In the genomic region with DNA sequence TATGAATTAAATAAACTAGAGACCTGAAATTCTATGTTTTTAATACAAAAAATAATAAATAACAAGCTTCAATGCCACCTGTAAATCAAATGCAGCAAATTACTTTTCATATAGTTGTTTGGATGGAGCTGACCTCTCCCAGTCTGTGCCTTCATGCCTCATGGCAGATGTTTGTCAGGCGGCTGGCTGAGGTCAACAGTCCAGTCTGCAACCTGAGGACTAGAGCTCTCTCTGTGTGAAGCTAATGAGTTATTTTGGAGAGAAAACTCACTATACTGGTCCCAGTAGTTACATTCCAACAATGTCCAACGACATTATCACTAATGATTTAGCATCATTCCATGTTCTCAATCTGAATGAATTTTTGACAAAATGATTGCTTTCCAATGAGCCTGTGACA, we compare ENCODE assay signal across 24 cellular contexts.
DNase-seq lines count a peak whose midpoint lies in the region; ATAC-seq, FAIRE-seq and TF ChIP-seq lines count a peak whose summit lies in the region.
"Had no signal": no experiment of that assay in that cellular context is flagged by ENCODE, and none has a peak within 500 bp of the region (broad histone marks: within the 10 kb centered on the region; RNA-seq: fewer than 3 reads in every experiment).

No MANE protein-coding gene starts in this region.

- no peak overlapping the region for H3K4me3 Mint-ChIP-seq in Calu3 (ENCODE audit: low read depth, unreplicated experiment)
- H3K4me3 Mint-ChIP-seq: CD14-positive monocyte; CD4-positive, alpha-beta memory T cell; CD4-positive, CD25-positive, alpha-beta regulatory T cell; CD8-positive, alpha-beta memory T cell had no signal

- TF ChIP-seq EP300 in HepG2 (IDR thresholded peaks at IDR 0.05; ENCODE audit: low read depth in 2 of 2, low read length in 2 of 2), result no peak
- no peak for TF ChIP-seq EP300 in HepG2 (CRISPR knock-in tag; IDR thresholded peaks at IDR 0.05; ENCODE audit: borderline replicate concordance)

- WGBS in HepG2 (ENCODE audit: low lambda C conversion rate), result 7% methylated on average over 2 of the region's 2 CpGs

- H3K79me2 ChIP-seq in HepG2 (ENCODE audit: insufficient read depth, low read length), result no peaks in the 10 kb centered on the region

- no peaks in the 10 kb centered on the region for H3K4me1 Mint-ChIP-seq in Calu3 (ENCODE audit: low read depth, unreplicated experiment)
- H3K4me1 Mint-ChIP-seq: CD14-positive monocyte; CD4-positive, alpha-beta memory T cell; CD4-positive, CD25-positive, alpha-beta regulatory T cell; CD8-positive, alpha-beta memory T cell had no signal

- DNase-seq in DMS53 (lab: John Stamatoyannopoulos, UW) (peak; percentile 8), DMS53 treated with DMSO at 0.1 percent for 48 hours (lab: John Stamatoyannopoulos, UW; ENCODE audit: unreplicated experiment) (no peak), H54 (ENCODE audit: insufficient read length, low spot score) (no peak), left kidney (ENCODE audit: low read depth, low spot score) (peak; percentile 11), HepG2 (ENCODE audit: low spot score) (no peak), Calu3 (no peak), T-helper 1 cell (no peak)
- DNase-seq: BE2C; C1 segment of cervical spinal cord; CD4-positive, alpha-beta memory T cell; CD4-positive, CD25-positive, alpha-beta regulatory T cell; CD8-positive, alpha-beta memory T cell; COR-L47; DMS79 treated with DMSO at 0.1 percent for 48 hours; GF-D8 had no signal

- no peaks in the 10 kb centered on the region for H3K9me3 ChIP-seq in HepG2 (ENCODE audit: low read length)
- H3K9me3 ChIP-seq: A549, BE2C, BLaER1 had no signal

- no peak overlapping the region for H3K27ac ChIP-seq in HepG2 (ENCODE audit: extremely low read length, insufficient read depth, low read length)
- H3K27ac ChIP-seq: 22Rv1, A549, BLaER1 had no signal

- BruUV-seq in HepG2 (replicated peaks; lab: Mats Ljungman, UMichigan) (no TSS peak), Calu3 (replicated peaks; lab: Mats Ljungman, UMichigan) (no TSS peak)

- no peaks in the 10 kb centered on the region for H3K27me3 ChIP-seq in HepG2 (ENCODE audit: control insufficient read depth in 1 of 2, insufficient read depth in 2 of 2, low read length in 2 of 2)
- H3K27me3 ChIP-seq: BE2C, BLaER1 had no signal

- no peak overlapping the region for H3K27ac Mint-ChIP-seq in Calu3 (ENCODE audit: unreplicated experiment)
- H3K27ac Mint-ChIP-seq: CD14-positive monocyte; CD4-positive, alpha-beta memory T cell; CD4-positive, CD25-positive, alpha-beta regulatory T cell; CD8-positive, alpha-beta memory T cell had no signal

- no peaks in the 10 kb centered on the region for H3K36me3 ChIP-seq in HepG2 (replicated peaks in 1 of 2; ENCODE audit: control insufficient read depth in 1 of 2, insufficient read depth in 2 of 2, low read length in 2 of 2)
- H3K36me3 ChIP-seq: BE2C, BLaER1 had no signal

- ATAC-seq in HepG2 (peak; percentile 47; the same call in 1 of the 3 replicates), HG03045 (IDR thresholded peaks at IDR 0.05; ENCODE audit: unreplicated experiment) (no peak)
- ATAC-seq: A549 had no signal

- intact Hi-C loops in HepG2 (cut with micrococcal nuclease; ENCODE audit: unreplicated experiment), result loop anchor here (5.0 kb wide), 1 partner anchor 42 kb away; no protein-coding TSS in a partner anchor
- intact Hi-C loops in Calu3 (cut with micrococcal nuclease; ENCODE audit: unreplicated experiment), result no loop called here

- in situ Hi-C loops in HepG2 (cut with HindIII; ENCODE audit: extremely low pct_ligation_motif_present, low pct_unique_long_range_greater_than_20kb), result no loop called here

- H2AFZ ChIP-seq in HepG2 (ENCODE audit: low read length), result no peak overlapping the region

- no peak overlapping the region for H3K4me2 ChIP-seq in HepG2 (ENCODE audit: low read depth, low read length)
- H3K4me2 ChIP-seq: A549, BLaER1 had no signal

- TF ChIP-seq POLR2A in H54 (IDR thresholded peaks at IDR 0.05; ENCODE audit: low read depth, low read length), result no peak
- no peak for TF ChIP-seq POLR2A in HepG2 (IDR thresholded peaks at IDR 0.05; ENCODE audit: insufficient read depth in 1 of 2, low read depth in 2 of 2, low read length in 2 of 2)

- H3K9ac ChIP-seq in HepG2 (ENCODE audit: insufficient read depth, low read depth, low read length), result no peak overlapping the region
- H3K9ac ChIP-seq: BLaER1 had no signal

- POLR2A ChIA-PET in HepG2 (lab: Yijun Ruan, JAX), result no interaction called here

- H3K4me3 ChIP-seq in HepG2 (replicated peaks in 1 of 3; ENCODE audit: insufficient read depth in 1 of 3, low read depth in 2 of 3, low read length in 3 of 3), result no peak overlapping the region
- H3K4me3 ChIP-seq: A549, BLaER1 had no signal

- H3K27me3 Mint-ChIP-seq in Calu3 (ENCODE audit: unreplicated experiment), result no peaks in the 10 kb centered on the region
- H3K27me3 Mint-ChIP-seq: CD4-positive, alpha-beta memory T cell; CD4-positive, CD25-positive, alpha-beta regulatory T cell; CD8-positive, alpha-beta memory T cell had no signal

- no peaks in the 10 kb centered on the region for H4K20me1 ChIP-seq in HepG2 (ENCODE audit: insufficient read depth, low read length)
- H4K20me1 ChIP-seq: BLaER1 had no signal

- H3K36me3 Mint-ChIP-seq in Calu3 (ENCODE audit: insufficient read depth, unreplicated experiment), result no peaks in the 10 kb centered on the region
- H3K36me3 Mint-ChIP-seq: CD14-positive monocyte; CD4-positive, alpha-beta memory T cell; CD4-positive, CD25-positive, alpha-beta regulatory T cell; CD8-positive, alpha-beta memory T cell had no signal

- no peaks in the 10 kb centered on the region for H3K4me1 ChIP-seq in HepG2 (ENCODE audit: insufficient read depth, low read length)
- H3K4me1 ChIP-seq: A549, BE2C, BLaER1 had no signal

- CTCF ChIA-PET in HepG2 (lab: Yijun Ruan, JAX; ENCODE audit: low intra/inter-chr PET ratio, low total read pairs) (no interaction called here), Calu3 (lab: Charles Lee) (interaction anchor here (0.6 kb wide), 1 partner anchor 397 kb away, joined by 3 read pairs; no protein-coding TSS in a partner anchor)

- FAIRE-seq in H54 (lab: Jason Lieb, UNC) (peak; percentile 55), HepG2 (lab: Jason Lieb, UNC) (no peak)
- FAIRE-seq: A549, D721Med, G401.6, GM12891, GM19239 had no signal

- peaks cover 13% of the 10 kb centered on the region for H3K9me3 Mint-ChIP-seq in Calu3 (ENCODE audit: low read depth, unreplicated experiment)

- no peak for TF ChIP-seq CTCF in HepG2 (CRISPR knock-in tag; IDR thresholded peaks at IDR 0.05)
- no peak for TF ChIP-seq CTCF in Calu3 (IDR thresholded peaks at IDR 0.05; ENCODE audit: unreplicated experiment)

- no peak for TF ChIP-seq RAD21 in HepG2 (CRISPR knock-in tag; IDR thresholded peaks at IDR 0.05)

TF ChIP-seq in HepG2, 621 proteins besides CTCF, POLR2A, EP300 and RAD21:
- TF ChIP-seq DR1 (CRISPR knock-in tag; IDR thresholded peaks at IDR 0.05) (no peak), PAF1 (CRISPR knock-in tag; IDR thresholded peaks at IDR 0.05) (no peak)
- TF ChIP-seq, protein P1, sequence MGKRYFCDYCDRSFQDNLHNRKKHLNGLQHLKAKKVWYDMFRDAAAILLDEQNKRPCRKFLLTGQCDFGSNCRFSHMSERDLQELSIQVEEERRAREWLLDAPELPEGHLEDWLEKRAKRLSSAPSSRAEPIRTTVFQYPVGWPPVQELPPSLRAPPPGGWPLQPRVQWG (CRISPR knock-in tag; IDR thresholded peaks at IDR 0.05; ENCODE audit: borderline replicate concordance, low read depth), result no peak
- TF ChIP-seq, protein P2, sequence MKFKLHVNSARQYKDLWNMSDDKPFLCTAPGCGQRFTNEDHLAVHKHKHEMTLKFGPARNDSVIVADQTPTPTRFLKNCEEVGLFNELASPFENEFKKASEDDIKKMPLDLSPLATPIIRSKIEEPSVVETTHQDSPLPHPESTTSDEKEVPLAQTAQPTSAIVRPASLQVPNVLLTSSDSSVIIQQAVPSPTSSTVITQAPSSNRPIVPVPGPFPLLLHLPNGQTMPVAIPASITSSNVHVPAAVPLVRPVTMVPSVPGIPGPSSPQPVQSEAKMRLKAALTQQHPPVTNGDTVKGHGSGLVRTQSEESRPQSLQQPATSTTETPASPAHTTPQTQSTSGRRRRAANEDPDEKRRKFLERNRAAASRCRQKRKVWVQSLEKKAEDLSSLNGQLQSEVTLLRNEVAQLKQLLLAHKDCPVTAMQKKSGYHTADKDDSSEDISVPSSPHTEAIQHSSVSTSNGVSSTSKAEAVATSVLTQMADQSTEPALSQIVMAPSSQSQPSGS (CRISPR knock-in tag; IDR thresholded peaks at IDR 0.05), result no peak
- TF ChIP-seq, protein P3, sequence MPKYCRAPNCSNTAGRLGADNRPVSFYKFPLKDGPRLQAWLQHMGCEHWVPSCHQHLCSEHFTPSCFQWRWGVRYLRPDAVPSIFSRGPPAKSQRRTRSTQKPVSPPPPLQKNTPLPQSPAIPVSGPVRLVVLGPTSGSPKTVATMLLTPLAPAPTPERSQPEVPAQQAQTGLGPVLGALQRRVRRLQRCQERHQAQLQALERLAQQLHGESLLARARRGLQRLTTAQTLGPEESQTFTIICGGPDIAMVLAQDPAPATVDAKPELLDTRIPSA (CRISPR knock-in tag; IDR thresholded peaks at IDR 0.05; ENCODE audit: borderline replicate concordance), result no peak

Comparison
In these comparisons a context has a peak if more than half of its experiments do, and no peak if none do; other contexts are left out.
1. DNase-seq: peak in DMS53 (single experiment) and left kidney (single experiment); none in DMS53 treated with DMSO at 0.1 percent for 48 hours (single experiment), H54 (single experiment), HepG2 (single experiment), Calu3 (single experiment) and T-helper 1 cell (0 of 5).